ENCODE assay signal across 8 cellular contexts in the genomic region with DNA sequence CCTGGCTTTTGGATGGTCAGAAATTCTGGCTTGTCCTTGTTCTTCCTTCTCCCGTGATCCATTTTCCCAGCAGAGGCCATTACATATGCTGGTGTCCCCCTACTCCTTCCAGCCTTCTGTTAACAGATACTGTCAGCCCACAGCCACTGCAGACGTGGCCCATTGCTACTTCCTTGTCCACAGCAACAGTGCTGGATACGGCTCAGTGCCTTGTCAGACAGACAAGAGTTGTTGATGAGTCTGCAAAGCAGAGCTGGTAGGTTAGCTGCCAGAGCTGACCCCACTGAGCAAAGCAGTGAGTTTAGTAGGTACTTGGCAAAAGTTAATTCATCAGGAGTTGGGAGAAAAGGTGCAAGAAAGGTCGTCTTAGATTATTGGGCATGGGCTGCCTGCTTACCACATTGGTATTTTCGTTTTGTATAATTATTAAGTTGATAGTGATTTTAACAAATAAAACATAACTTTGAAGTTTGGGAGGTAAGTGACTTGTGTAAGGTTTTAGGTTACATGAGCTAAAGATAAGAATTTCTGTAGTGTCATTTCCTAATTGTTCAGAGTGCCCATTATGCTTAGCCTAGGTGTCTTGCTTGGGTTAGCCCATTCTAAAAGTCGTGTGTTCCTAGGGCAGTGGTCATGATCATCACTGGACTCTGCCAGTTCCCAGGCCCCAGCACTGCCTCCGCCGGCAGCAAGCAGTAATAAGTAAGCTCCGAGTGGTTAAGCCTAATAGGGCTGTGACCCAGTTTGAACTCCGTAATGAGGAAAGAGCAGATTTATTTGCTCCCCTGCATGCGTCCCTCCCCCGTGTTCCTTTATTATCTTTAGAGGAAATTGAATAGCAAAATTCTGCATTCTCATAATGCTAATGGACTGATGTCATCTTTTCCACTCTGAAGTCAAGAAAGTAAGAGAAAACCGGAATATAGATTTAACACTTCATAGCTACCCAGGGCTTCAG.
A peak's percentile ranks its signal among the peaks of the same experiment; 100 is the strongest.
DNase-seq lines count a peak whose midpoint lies in the region; ATAC-seq and TF ChIP-seq lines count a peak whose summit lies in the region.

No MANE protein-coding gene starts in this region.

- no peak overlapping the region for H2BK120ac ChIP-seq in mesendoderm (ENCODE audit: low read depth, low read length)

- POLR2A ChIA-PET in MCF 10A (lab: Yijun Ruan, JAX): interaction anchor here (2.2 kb wide), 1 partner anchor 18 kb away, joined by 7 read pairs; no protein-coding TSS in a partner anchor

- H3K9me3 ChIP-seq in mammary epithelial cell (replicated peaks; ENCODE audit: insufficient read depth, low read length): no peaks in the 10 kb centered on the region

- H3K4me1 Mint-ChIP-seq in MCF 10A (ENCODE audit: insufficient read depth, unreplicated experiment): peaks cover 20% of the 10 kb centered on the region

- H3K9ac ChIP-seq in mammary epithelial cell (ENCODE audit: insufficient read depth, low read length) (no peak overlapping the region), mesendoderm (ENCODE audit: low read length) (no peak overlapping the region)

- H2AFZ ChIP-seq in mammary epithelial cell (ENCODE audit: low read depth, low read length): no peak overlapping the region

- no peak overlapping the region for H2BK5ac ChIP-seq in mesendoderm (ENCODE audit: low read length)

- no peak overlapping the region for H3K4me3 ChIP-seq in mammary epithelial cell (replicated peaks in 1 of 3; ENCODE audit: insufficient read depth in 1 of 3, low read depth in 2 of 3, low read length in 3 of 3)
- peak overlapping the region; percentile 55 for H3K4me3 ChIP-seq in coronary artery
- H3K4me3 ChIP-seq in mesendoderm (ENCODE audit: low read length): no peak overlapping the region

- H3K36me3 Mint-ChIP-seq in MCF 10A (ENCODE audit: insufficient read depth, unreplicated experiment): peaks cover 84% of the 10 kb centered on the region

- H3K36me3 ChIP-seq in mammary epithelial cell (ENCODE audit: insufficient read depth, low read length): no peaks in the 10 kb centered on the region
- no peaks in the 10 kb centered on the region for H3K36me3 ChIP-seq in mesendoderm (ENCODE audit: control insufficient read depth, insufficient read depth, low read length)

- no peak overlapping the region for H3K4me2 ChIP-seq in mammary epithelial cell (ENCODE audit: insufficient read depth, low read depth, low read length)
- H3K4me2 ChIP-seq in mesendoderm (ENCODE audit: low read length): no peak overlapping the region

- H2AK5ac ChIP-seq in mesendoderm (ENCODE audit: low read length): no peak overlapping the region

- no peak for ATAC-seq in HG02763 (IDR thresholded peaks at IDR 0.05; ENCODE audit: unreplicated experiment)
- ATAC-seq in HG03432 (IDR thresholded peaks at IDR 0.05; ENCODE audit: unreplicated experiment): no peak
- ATAC-seq in GM19397 (IDR thresholded peaks at IDR 0.05; ENCODE audit: unreplicated experiment): no peak

- H3K27me3 Mint-ChIP-seq in MCF 10A (ENCODE audit: insufficient read depth, unreplicated experiment): no peaks in the 10 kb centered on the region

- H4K8ac ChIP-seq in mesendoderm (ENCODE audit: low read depth, low read length): no peak overlapping the region

- no peak overlapping the region for H3K4ac ChIP-seq in mesendoderm (ENCODE audit: low read depth, low read length)

- H3K4me3 Mint-ChIP-seq in MCF 10A (ENCODE audit: unreplicated experiment): no peak overlapping the region

- H3K27ac ChIP-seq in mammary epithelial cell (ENCODE audit: insufficient read depth, low read depth, low read length) (no peak overlapping the region), coronary artery (peak overlapping the region; percentile 90 to 92), mesendoderm (ENCODE audit: low read depth, low read length) (no peak overlapping the region)

- H4K20me1 ChIP-seq in mammary epithelial cell (ENCODE audit: insufficient read depth, low read length): no peaks in the 10 kb centered on the region

- dilution Hi-C loops in mammary epithelial cell (cut with HindIII; ENCODE audit: low sequenced_read_pairs): no loop called here

- H3K23ac ChIP-seq in mesendoderm (ENCODE audit: low read length): no peak overlapping the region

- CTCF ChIA-PET in mammary epithelial cell (lab: Charles Lee; ENCODE audit: low non-redundant PET) (no interaction called here), MCF 10A (lab: Yijun Ruan, JAX) (interaction anchor here (0.6 to 1.0 kb wide), 4 partner anchors 23 to 61 kb away, joined by 3 to 5 read pairs (median 4); no protein-coding TSS in a partner anchor)

- no peak overlapping the region for H3K18ac ChIP-seq in mesendoderm (ENCODE audit: low read length)

- in situ Hi-C loops in mammary epithelial cell (cut with MboI; ENCODE audit: low sequenced_read_pairs in 2 of 2): no loop called here

- no peak overlapping the region for H2BK15ac ChIP-seq in mesendoderm (replicated peaks; ENCODE audit: low read depth)

- H3K79me2 ChIP-seq in mammary epithelial cell (ENCODE audit: insufficient read depth, low read length): peaks cover 86% of the 10 kb centered on the region
- no peaks in the 10 kb centered on the region for H3K79me2 ChIP-seq in mesendoderm (ENCODE audit: control insufficient read depth, insufficient read depth, low read length)

- no peaks in the 10 kb centered on the region for H3K79me1 ChIP-seq in mesendoderm (ENCODE audit: low read length)

- H3K27me3 ChIP-seq in mammary epithelial cell (ENCODE audit: insufficient read depth, low read length): no peaks in the 10 kb centered on the region
- H3K27me3 ChIP-seq in mesendoderm (ENCODE audit: insufficient read depth, low read length, poor library complexity): no peaks in the 10 kb centered on the region

- intact Hi-C loops in mammary epithelial cell (cut with micrococcal nuclease) (no loop called here), MCF 10A (cut with micrococcal nuclease) (no loop called here)

- no TSS peak for BruUV-seq in mammary epithelial cell (replicated peaks; lab: Mats Ljungman, UMichigan)
- BruUV-seq in MCF 10A (replicated peaks; lab: Mats Ljungman, UMichigan): no TSS peak

- no peak overlapping the region for H3K27ac Mint-ChIP-seq in MCF 10A (ENCODE audit: low read depth, unreplicated experiment)

- no peak overlapping the region for H4K5ac ChIP-seq in mesendoderm (ENCODE audit: low read length)

- DNase-seq in mammary epithelial cell (peak; percentile 37), MCF 10A (ENCODE audit: unreplicated experiment) (no peak), coronary artery (ENCODE audit: low spot score) (no peak), mesendoderm (peak; percentile 26), NCI-H2107 treated with DMSO at 0.1 percent for 48 hours (lab: John Stamatoyannopoulos, UW; ENCODE audit: unreplicated experiment) (no peak)

- WGBS in mammary epithelial cell (ENCODE audit: low coverage, missing lambda C conversion rate): 69% methylated on average over 13 of the region's 13 CpGs
- no CpG with 5 or more reads among the region's 13 CpGs for WGBS in mesendoderm (ENCODE audit: extremely low coverage, insufficient coverage, low lambda C conversion rate)

- H3K56ac ChIP-seq in mesendoderm (ENCODE audit: low read length): no peak overlapping the region

- peaks cover 39% of the 10 kb centered on the region for H3K4me1 ChIP-seq in mammary epithelial cell (ENCODE audit: insufficient read depth, low read length)
- H3K4me1 ChIP-seq in mesendoderm (ENCODE audit: control insufficient read depth, low read depth, low read length): no peaks in the 10 kb centered on the region

- H3K9me3 Mint-ChIP-seq in MCF 10A (ENCODE audit: unreplicated experiment): no peaks in the 10 kb centered on the region

- no peak for TF ChIP-seq CTCF in mammary epithelial cell (conservative IDR thresholded peaks at IDR 0.05 in 1 of 2, IDR thresholded peaks at IDR 0.05 in 1 of 2; ENCODE audit: extremely low read depth in 1 of 2, insufficient read depth in 1 of 2, low read depth in 1 of 2, low read length in 2 of 2)
- TF ChIP-seq CTCF in MCF 10A (IDR thresholded peaks at IDR 0.05; ENCODE audit: unreplicated experiment): no peak
- TF ChIP-seq CTCF in coronary artery (IDR thresholded peaks at IDR 0.05): no peak

Comparison
In these comparisons a context has a peak if more than half of its experiments do, and no peak if none do; other contexts are left out.
1. DNase-seq: peak in mammary epithelial cell (single experiment) and mesendoderm (single experiment); none in MCF 10A (single experiment), coronary artery (single experiment) and NCI-H2107 treated with DMSO at 0.1 percent for 48 hours (single experiment).
2. H3K27ac ChIP-seq: peak in coronary artery (2 of 2); none in mammary epithelial cell (single experiment) and mesendoderm (single experiment).